In genomic region chr1:170067253-170067819, GRCh38 we compare ENCODE assay signal across 2 cellular contexts.
TF ChIP-seq lines count a peak whose summit lies in the region.

No MANE protein-coding gene starts in this region.

TF ChIP-seq in A549, 52 proteins besides CTCF, POLR2A, EP300 and RAD21 (continued from another document):
- TF ChIP-seq EHMT2 (IDR thresholded peaks at IDR 0.05; ENCODE audit: low read depth), result peak; percentile 83; the same call in 1 of the 2 replicates
TF ChIP-seq in A549: peak in this region for 1.

TF ChIP-seq in GM12878, 131 proteins besides CTCF, POLR2A, EP300 and RAD21 (continued from another document):
- TF ChIP-seq SMC3 (IDR thresholded peaks at IDR 0.05; ENCODE audit: borderline replicate concordance, low read length) (peak; percentile 15; the same call in 1 of the 2 replicates), RB1 (IDR thresholded peaks at IDR 0.05; ENCODE audit: borderline replicate concordance) (peak; percentile 75; the same call in 1 of the 2 replicates), YY1 (IDR thresholded peaks at IDR 0.05; ENCODE audit: low read depth, low read length) (peak; percentile 84; the same call in 1 of the 2 replicates), RELB (IDR thresholded peaks at IDR 0.05; ENCODE audit: low read depth) (peak; percentile 51; the same call in 1 of the 2 replicates), HDGF (IDR thresholded peaks at IDR 0.05) (no peak), NBN (IDR thresholded peaks at IDR 0.05) (peak; percentile 47; the same call in 1 of the 2 replicates), E2F4 (IDR thresholded peaks at IDR 0.05; ENCODE audit: low read depth, low read length) (no peak), ELK1 (IDR thresholded peaks at IDR 0.05; ENCODE audit: low read depth, low read length) (no peak), ZNF384 (IDR thresholded peaks at IDR 0.05; ENCODE audit: borderline replicate concordance, low read depth, low read length) (no peak), IKZF1 (conservative IDR thresholded peaks at IDR 0.05) (peak; percentile 51), SKIL (IDR thresholded peaks at IDR 0.05; ENCODE audit: low read depth, poor library complexity, severe bottlenecking) (peak; percentile 28), MLLT1 (IDR thresholded peaks at IDR 0.05) (peak; percentile 64), MXI1 (IDR thresholded peaks at IDR 0.05; ENCODE audit: low read depth, low read length) (0 out of 2 replicates have a peak, but pooled peaks have one; percentile 30), STAT3 (IDR thresholded peaks at IDR 0.05; ENCODE audit: low read depth, low read length) (0 out of 2 replicates have a peak, but pooled peaks have one; percentile 61)
